ENCODE assay signal across 8 cellular contexts in the genomic region with DNA sequence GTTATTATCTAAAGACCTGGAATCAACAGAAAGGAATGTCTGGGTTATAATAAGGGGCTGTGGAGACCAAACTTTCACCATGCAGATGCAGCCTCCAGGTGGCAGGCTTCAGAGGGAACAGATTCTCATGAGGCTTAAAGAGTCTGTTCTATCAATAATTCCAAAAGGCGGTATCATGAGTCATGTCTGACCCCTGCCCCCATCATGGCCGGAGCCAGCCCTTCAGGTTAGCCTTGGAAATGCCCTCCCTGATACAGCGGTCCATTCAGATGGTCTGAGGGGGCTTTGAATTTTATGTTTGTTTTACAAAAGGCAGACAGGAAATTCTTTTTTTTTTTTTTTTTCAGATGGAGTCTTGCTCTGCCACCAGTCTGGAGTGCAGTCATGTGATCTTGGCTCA. TPM values are rescaled to one million over a fixed set of nuclear protein-coding genes. Genes with fewer than 3 reads are reported as not detected.
DNase-seq lines count a peak whose midpoint lies in the region; TF ChIP-seq lines count a peak whose summit lies in the region.

No MANE protein-coding gene starts in this region.

- H3K79me2 ChIP-seq in Karpas-422 (ENCODE audit: low read length): no peaks in the 10 kb centered on the region

- 0 out of 2 replicates have a peak, but pooled peaks cover 15% of the 10 kb centered on the region for H3K36me3 ChIP-seq in Karpas-422 (ENCODE audit: insufficient read depth, low read length)

- no peak overlapping the region for H3K4me3 ChIP-seq in Karpas-422 (ENCODE audit: low read length)

- peaks cover 4% of the 10 kb centered on the region for H3K36me3 Mint-ChIP-seq in nephron (ENCODE audit: low read depth)

- no peaks in the 10 kb centered on the region for H3K9me3 ChIP-seq in Karpas-422 (ENCODE audit: low read length)

- no peak overlapping the region for H3K4me2 ChIP-seq in Karpas-422 (ENCODE audit: low read depth, low read length, poor library complexity, severe bottlenecking)

- no peak overlapping the region for H2AFZ ChIP-seq in Karpas-422 (ENCODE audit: low read length)

- DNase-seq in NCI-H2107 treated with DMSO at 0.1 percent for 48 hours (lab: John Stamatoyannopoulos, UW; ENCODE audit: unreplicated experiment) (peak; percentile 44), NCI-H2107 (lab: John Stamatoyannopoulos, UW) (no peak), Karpas-422 (peak; percentile 61), T1000 (lab: John Stamatoyannopoulos, UW) (peak; percentile 38), retina (no peak), cortex of kidney (lab: John Stamatoyannopoulos, UW) (no peak)
- DNase-seq in effector CD4-positive, alpha-beta T cell: peak; percentile 9

- H3K9me3 Mint-ChIP-seq in nephron: no peaks in the 10 kb centered on the region

- no peaks in the 10 kb centered on the region for H3K9me2 ChIP-seq in Karpas-422 (replicated peaks; ENCODE audit: insufficient read depth, low read length)

- no peaks in the 10 kb centered on the region for H4K20me1 ChIP-seq in Karpas-422 (ENCODE audit: insufficient read depth, low read depth, low read length)

- H3K4me3 Mint-ChIP-seq in nephron: no peak overlapping the region

- no peaks in the 10 kb centered on the region for H3K27me3 ChIP-seq in Karpas-422 (ENCODE audit: low read length)

- no peak overlapping the region for H3K27ac ChIP-seq in Karpas-422 (ENCODE audit: low read length)

- TF ChIP-seq CTCF in nephron (IDR thresholded peaks at IDR 0.05; ENCODE audit: unreplicated experiment in 3 of 3): peak; percentile 62 to 65 (median 65)

- H3K9ac ChIP-seq in Karpas-422 (ENCODE audit: low read length): no peak overlapping the region

- H3K27me3 Mint-ChIP-seq in nephron (ENCODE audit: low read depth): no peaks in the 10 kb centered on the region

- H3K4me1 ChIP-seq in Karpas-422 (ENCODE audit: low read length): peaks cover 22% of the 10 kb centered on the region

- peak overlapping the region in 1 of 3 experiments; percentile 32 for H3K27ac Mint-ChIP-seq in nephron

- H3K4me1 Mint-ChIP-seq in nephron: no peaks in the 10 kb centered on the region

RNA-seq across cellular contexts. Expression of a gene that starts 21.7 kb away (rescaled TPM):
- total RNA-seq in Karpas-422 (2014; rRNA removed; shearing (Covaris generic); ENCODE audit: low replicate concordance): 28.4 and 29.7 TPM in 2 replicates

Comparison
In these comparisons a context has a peak if more than half of its experiments do, and no peak if none do; other contexts are left out.
1. DNase-seq: peak in NCI-H2107 treated with DMSO at 0.1 percent for 48 hours (single experiment), Karpas-422 (single experiment), T1000 (single experiment) and effector CD4-positive, alpha-beta T cell (single experiment); none in NCI-H2107 (single experiment), retina (single experiment) and cortex of kidney (single experiment).